2 cellular contexts compared by ENCODE assay signal in genomic region chr3:23805228-23805880, GRCh38.
TF ChIP-seq lines count a peak whose summit lies in the region.

No MANE protein-coding gene starts in this region.

TF ChIP-seq in endothelial cell of umbilical vein, 7 proteins besides CTCF, POLR2A, EP300 and RAD21 (continued from another document):
- no peak for TF ChIP-seq MAX (IDR thresholded peaks at IDR 0.05; ENCODE audit: insufficient read depth, insufficient read length)
- TF ChIP-seq FOS (IDR thresholded peaks at IDR 0.05; ENCODE audit: borderline replicate concordance, insufficient read depth, low read length), result no peak

TF ChIP-seq in HEK293T, 16 proteins besides CTCF, POLR2A, EP300 and RAD21 (continued from another document):
- TF ChIP-seq TARDBP (IDR thresholded peaks at IDR 0.05) (no peak), L3MBTL2 (conservative IDR thresholded peaks at IDR 0.05) (no peak), SUZ12 (IDR thresholded peaks at IDR 0.05) (no peak), FOXA1 (IDR thresholded peaks at IDR 0.05) (no peak), ZNF384 (IDR thresholded peaks at IDR 0.05) (no peak), FOXM1 (IDR thresholded peaks at IDR 0.05; ENCODE audit: borderline replicate concordance) (no peak), ARNT (IDR thresholded peaks at IDR 0.05) (no peak), SP1 (IDR thresholded peaks at IDR 0.05) (no peak), FOXK2 (IDR thresholded peaks at IDR 0.05) (no peak), HDGF (IDR thresholded peaks at IDR 0.05; ENCODE audit: borderline replicate concordance) (no peak)
TF ChIP-seq in HEK293T: peak in this region for 0.
